In the genomic region with DNA sequence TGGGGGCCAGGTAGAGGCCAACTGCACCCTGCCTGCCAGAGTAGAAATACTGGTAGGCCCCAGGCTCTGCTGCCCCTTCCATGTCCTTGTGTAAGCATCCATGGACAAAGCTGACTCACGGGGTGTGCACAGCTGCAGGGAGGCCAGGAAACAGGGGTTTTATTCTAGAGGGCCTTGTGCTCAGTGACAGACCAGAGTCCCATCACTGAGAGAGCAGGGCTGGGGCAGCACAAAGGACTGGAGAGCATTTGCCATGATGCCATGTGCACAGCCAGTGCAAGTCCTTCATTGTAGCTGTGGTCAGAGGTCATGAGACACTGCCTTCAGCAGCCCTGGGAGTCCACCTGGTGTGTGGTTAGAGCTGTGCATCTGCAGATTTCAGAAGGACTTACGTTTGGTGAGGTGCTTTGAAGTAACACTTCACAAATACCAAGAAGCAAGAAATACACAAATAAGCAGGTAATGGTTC, we compare ENCODE assay signal across 10 cellular contexts. TPM values are rescaled to one million over a fixed set of nuclear protein-coding genes. Genes with fewer than 3 reads are reported as not detected.
DNase-seq lines count a peak whose midpoint lies in the region; ATAC-seq, FAIRE-seq and TF ChIP-seq lines count a peak whose summit lies in the region.
"Had no signal": no experiment of that assay in that cellular context is flagged by ENCODE, and none has a peak within 500 bp of the region (broad histone marks: within the 10 kb centered on the region; RNA-seq: fewer than 3 reads in every experiment).

No MANE protein-coding gene starts in this region.

- SMC1A ChIA-PET in GM12878 (lab: Charles Lee; ENCODE audit: uncharacterized antibody, unreplicated experiment): interaction anchor here (0.8 kb wide), 1 partner anchor 45 kb away, joined by 3 read pairs; no protein-coding TSS in a partner anchor

- CTCF ChIA-PET in GM12878 (lab: Yijun Ruan, JAX): interaction anchor here (1.3 to 2.5 kb wide), 2 partner anchors 89 to 91 kb away, joined by 3 to 13 read pairs; no protein-coding TSS in a partner anchor

- no peak for TF ChIP-seq POLR2A in GM12878 (IDR thresholded peaks at IDR 0.05; ENCODE audit: low read depth, low read length)
- TF ChIP-seq POLR2A in transverse colon (IDR thresholded peaks at IDR 0.05): no peak

- peaks cover 48% of the 10 kb centered on the region for H3K4me1 ChIP-seq in GM12878 (ENCODE audit: control insufficient read depth, insufficient read depth, low read length)
- H3K4me1 ChIP-seq in transverse colon: peaks cover 52 to 68% (median 61%) of the 10 kb centered on the region in 4 donors

- DNase-seq in Right ventricle myocardium superior: peak; percentile 31
- DNase-seq in Right ventricle myocardium inferior (ENCODE audit: missing footprints): no peak
- DNase-seq in GM12878 (ENCODE audit: low read depth, low spot score): no peak
- no peak for DNase-seq in left lobe of liver (ENCODE audit: low spot score)
- DNase-seq in transverse colon: peak; percentile 16
- DNase-seq in NCI-H187 treated with DMSO at 0.1 percent for 48 hours (lab: John Stamatoyannopoulos, UW): no peak
- no peak for DNase-seq in stimulated activated naive CD4-positive, alpha-beta T cell (lab: John Stamatoyannopoulos, UW)
- DNase-seq: NCI-H1694; stimulated activated CD4-positive, alpha-beta T cell treated with anti-CD3 and anti-CD28 coated beads, Interleukin-1b, Interleukin-23, amount 100 ng/mL, for 48 hours had no signal

- WGBS in GM12878 (ENCODE audit: insufficient coverage, insufficient replicate concordance, low lambda C conversion rate, missing lambda C conversion rate): 15% methylated on average over 2 of the region's 2 CpGs
- WGBS in transverse colon (ENCODE audit: low coverage in 1 of 2), 2 donors: 18% methylated on average over 2 of the region's 2 CpGs; no CpG with 5 or more reads in 1 of the 2 donors

- peak overlapping the region; percentile 77; the same call in 1 of the 2 replicates for H3K4me2 ChIP-seq in GM12878 (ENCODE audit: control insufficient read depth, insufficient read depth)

- intact Hi-C loops in Right ventricle myocardium superior (cut with DNase I) (no loop called here), Right ventricle myocardium inferior (cut with DNase I) (no loop called here), GM12878 (cut with micrococcal nuclease; ENCODE audit: unreplicated experiment) (no loop called here), transverse colon (cut with DNase I; ENCODE audit: low total_unique reads) (no loop called here)

- no peak for FAIRE-seq in GM12878 (lab: Jason Lieb, UNC)

- RAD21 ChIA-PET in GM12878 (lab: Charles Lee; ENCODE audit: unreplicated experiment): interaction anchor here (1.4 kb wide), 1 partner anchor 11 kb away, joined by 3 read pairs; no protein-coding TSS in a partner anchor

- H3K4me3 ChIP-seq in GM12878 (no peak overlapping the region), transverse colon (no peak overlapping the region)

- POLR2A ChIA-PET in GM12878 (lab: Charles Lee): no interaction called here

- no peak overlapping the region for H2AFZ ChIP-seq in GM12878 (ENCODE audit: control insufficient read depth, low read depth, low read length)

- H3K27me3 ChIP-seq in GM12878 (replicated peaks in 1 of 2; ENCODE audit: control insufficient read depth in 2 of 2, insufficient read depth in 2 of 2, low read length in 1 of 2): no peaks in the 10 kb centered on the region
- no peaks in the 10 kb centered on the region for H3K27me3 ChIP-seq in transverse colon

- no peak for TF ChIP-seq EP300 in GM12878 (IDR thresholded peaks at IDR 0.05; ENCODE audit: borderline replicate concordance in 1 of 2, control insufficient read depth in 1 of 2, low read depth in 2 of 2, low read length in 2 of 2)
- no peak for TF ChIP-seq EP300 in transverse colon (IDR thresholded peaks at IDR 0.05; ENCODE audit: low read depth)

- TF ChIP-seq CTCF in GM12878 (IDR thresholded peaks at IDR 0.05 in 2 of 3, conservative IDR thresholded peaks at IDR 0.05 in 1 of 3; ENCODE audit: control insufficient read depth in 2 of 3, extremely low read depth in 1 of 3, insufficient read depth in 1 of 3, low read depth in 3 of 3, low read length in 3 of 3) (0 out of 6 replicates have a peak, but pooled peaks of 1 of the 3 experiments have one; percentile 4), transverse colon (IDR thresholded peaks at IDR 0.05) (no peak)

- in situ Hi-C loops in GM12878 (cut with MboI) (no loop called here), transverse colon (cut with MboI; ENCODE audit: low pct_ligation_motif_present in 1 of 4, low pct_unique_long_range_greater_than_20kb in 1 of 4, low sequenced_read_pairs in 3 of 4) (no loop called here)

- H3K9ac ChIP-seq in GM12878 (ENCODE audit: control insufficient read depth, insufficient read depth, low read length): no peak overlapping the region

- peaks cover 100% of the 10 kb centered on the region for H3K79me2 ChIP-seq in GM12878 (ENCODE audit: control insufficient read depth, insufficient read depth, low read length)

- peaks cover 16 to 26% of the 10 kb centered on the region in 2 experiments; a peak in 3 of 4 replicates for H3K36me3 ChIP-seq in GM12878 (ENCODE audit: control insufficient read depth in 2 of 2, insufficient read depth in 2 of 2, low read length in 1 of 2)
- no peaks in the 10 kb centered on the region for H3K36me3 ChIP-seq in transverse colon

- 0 out of 2 replicates have a peak, but pooled peaks have one; percentile 2 for TF ChIP-seq RAD21 in GM12878 (IDR thresholded peaks at IDR 0.05; ENCODE audit: insufficient read depth, low read depth, low read length)

- ATAC-seq in Right ventricle myocardium superior (ENCODE audit: poor library complexity): no peak
- ATAC-seq in Right ventricle myocardium inferior: no peak
- peak; percentile 28 for ATAC-seq in GM12878
- ATAC-seq in left lobe of liver: peak; percentile 35
- ATAC-seq in GM21367 (IDR thresholded peaks at IDR 0.05; ENCODE audit: unreplicated experiment): no peak

- H3K9me3 ChIP-seq in GM12878 (replicated peaks; ENCODE audit: control insufficient read depth, insufficient read depth, low read length) (peaks cover 26% of the 10 kb centered on the region; the same call in 2 of the 3 replicates), transverse colon (peaks cover 0 to 6% of the 10 kb centered on the region in 2 donors)

- BruUV-seq in GM12878 (replicated peaks; lab: Mats Ljungman, UMichigan): no TSS peak

- H3K27ac ChIP-seq in GM12878 (ENCODE audit: control insufficient read depth, insufficient read depth) (no peak overlapping the region), transverse colon (no peak overlapping the region)

- H4K20me1 ChIP-seq in GM12878 (ENCODE audit: control insufficient read depth, insufficient read depth): peaks cover 71% of the 10 kb centered on the region

RNA-seq across cellular contexts. Expression of gene ARF1, which starts 8.1 kb away (rescaled TPM):
- total RNA-seq in Right ventricle myocardium superior (251 TPM), Right ventricle myocardium inferior (281 TPM), GM12878 (2014; rRNA removed) (226 and 267 TPM in 2 replicates), GM12878 (2014; rRNA removed; fragmentation: Illumina TruSeq; extraction: Trizol) (113 and 131 TPM in 2 replicates), GM12878 (2021) (296 and 300 TPM in 2 replicates), left lobe of liver (172 TPM), transverse colon (100 to 1,000 TPM; 303 to 452 (median 375) TPM)
- 46.2 and 52.9 TPM in 2 replicates for total RNA-seq in GM12878 (2013; cell fraction: nucleolus; rRNA removed)
- 141 TPM for polyA plus RNA-seq in GM12878 (2011; ENCODE audit: low read depth)
- polyA plus RNA-seq in GM12878 (2011; rRNA removed) (178 and 316 TPM in 2 replicates), GM12878 (2014; fragmentation: Illumina TruSeq; extraction: Trizol) (97.0 and 247 TPM in 2 replicates), GM12878 (2014; fragmentation: Nextera tagmentation; extraction: Ambion mirVana) (10 to 100 TPM; 48.4 to 97.3 TPM), GM12878 (2014; rRNA removed) (352 and 369 TPM in 2 replicates), GM12878 (2016; fragmentation: Nextera tagmentation; extraction: Ambion mirVana) (100 to 1,000 TPM; 481 to 508 TPM)
- 534 and 696 TPM in 2 replicates for polyA plus RNA-seq in GM12878 (2011; cell fraction: cytosol; rRNA removed)
- polyA plus RNA-seq in GM12878 (2011; cell fraction: nucleus; rRNA removed): 285 and 308 TPM in 2 replicates
- polyA plus RNA-seq in GM12878 (2012): 283 and 294 TPM in 2 replicates
- polyA minus RNA-seq in GM12878 (2011; rRNA and poly(A)+ RNA removed): 403 and 507 TPM in 2 replicates
- 202 and 205 TPM in 2 replicates for polyA minus RNA-seq in GM12878 (2011; cell fraction: cytosol; rRNA and poly(A)+ RNA removed)
- polyA minus RNA-seq in GM12878 (2011; cell fraction: nucleus; rRNA and poly(A)+ RNA removed): 64.4 and 99.1 TPM in 2 replicates

RNA-seq across cellular contexts. Expression of gene C1orf35, which starts 12.5 kb away (rescaled TPM):
- total RNA-seq in Right ventricle myocardium superior (7.3 TPM), Right ventricle myocardium inferior (6.0 TPM), GM12878 (2014; rRNA removed) (14.0 and 14.6 TPM in 2 replicates), GM12878 (2014; rRNA removed; fragmentation: Illumina TruSeq; extraction: Trizol) (5.9 and 6.7 TPM in 2 replicates), GM12878 (2021) (20.8 and 21.5 TPM in 2 replicates), left lobe of liver (6.9 TPM), transverse colon (10 to 100 TPM; 11.6 to 17.1 (median 15.7) TPM)
- 5.5 and 6.0 TPM in 2 replicates for total RNA-seq in GM12878 (2013; cell fraction: nucleolus; rRNA removed)
- polyA plus RNA-seq in GM12878 (2011; ENCODE audit: low read depth): 5.1 TPM
- polyA plus RNA-seq in GM12878 (2011; rRNA removed) (3.1 and 6.6 TPM in 2 replicates), GM12878 (2014; fragmentation: Illumina TruSeq; extraction: Trizol) (1.6 and 5.5 TPM in 2 replicates), GM12878 (2014; fragmentation: Nextera tagmentation; extraction: Ambion mirVana) (1 to 10 TPM; 2.5 to 4.8 TPM), GM12878 (2014; rRNA removed) (18.8 and 19.5 TPM in 2 replicates), GM12878 (2016; fragmentation: Nextera tagmentation; extraction: Ambion mirVana) (10 to 100 TPM; 26.7 to 27.0 TPM)
- polyA plus RNA-seq in GM12878 (2011; cell fraction: cytosol; rRNA removed): 10.1 and 14.3 TPM in 2 replicates
- 23.8 and 28.1 TPM in 2 replicates for polyA plus RNA-seq in GM12878 (2011; cell fraction: nucleus; rRNA removed)
- polyA plus RNA-seq in GM12878 (2012): 13.2 and 16.0 TPM in 2 replicates
- 1.2 and 2.7 TPM in 2 replicates for polyA minus RNA-seq in GM12878 (2011; rRNA and poly(A)+ RNA removed)
- 1.8 and 2.7 TPM in 2 replicates for polyA minus RNA-seq in GM12878 (2011; cell fraction: cytosol; rRNA and poly(A)+ RNA removed)
- polyA minus RNA-seq in GM12878 (2011; cell fraction: nucleus; rRNA and poly(A)+ RNA removed): 3.5 and 4.8 TPM in 2 replicates

RNA-seq across cellular contexts. Expression of gene MRPL55, which starts 18.5 kb away (rescaled TPM):
- total RNA-seq in Right ventricle myocardium superior (65.6 TPM), Right ventricle myocardium inferior (57.0 TPM), GM12878 (2014; rRNA removed) (81.9 and 93.4 TPM in 2 replicates), GM12878 (2014; rRNA removed; fragmentation: Illumina TruSeq; extraction: Trizol) (25.5 and 35.1 TPM in 2 replicates), GM12878 (2021) (47.6 and 54.9 TPM in 2 replicates), left lobe of liver (38.0 TPM), transverse colon (10 to 100 TPM; 47.1 to 95.5 (median 77.1) TPM)
- total RNA-seq in GM12878 (2013; cell fraction: nucleolus; rRNA removed): 43.8 and 45.7 TPM in 2 replicates
- 30.7 TPM for polyA plus RNA-seq in GM12878 (2011; ENCODE audit: low read depth)
- polyA plus RNA-seq in GM12878 (2011; rRNA removed) (17.0 and 39.3 TPM in 2 replicates), GM12878 (2014; fragmentation: Illumina TruSeq; extraction: Trizol) (8.8 and 42.1 TPM in 2 replicates), GM12878 (2014; fragmentation: Nextera tagmentation; extraction: Ambion mirVana) (10 to 100 TPM; 15.1 to 56.7 TPM), GM12878 (2014; rRNA removed) (91.0 and 96.3 TPM in 2 replicates), GM12878 (2016; fragmentation: Nextera tagmentation; extraction: Ambion mirVana) (100 to 1,000 TPM; 129 to 143 TPM)
- 66.7 and 115 TPM in 2 replicates for polyA plus RNA-seq in GM12878 (2011; cell fraction: cytosol; rRNA removed)
- polyA plus RNA-seq in GM12878 (2011; cell fraction: nucleus; rRNA removed): 172 and 194 TPM in 2 replicates
- 45.5 and 64.1 TPM in 2 replicates for polyA plus RNA-seq in GM12878 (2012)
- polyA minus RNA-seq in GM12878 (2011; rRNA and poly(A)+ RNA removed): 24.7 and 44.2 TPM in 2 replicates
- 16.6 and 20.5 TPM in 2 replicates for polyA minus RNA-seq in GM12878 (2011; cell fraction: cytosol; rRNA and poly(A)+ RNA removed)
- polyA minus RNA-seq in GM12878 (2011; cell fraction: nucleus; rRNA and poly(A)+ RNA removed): 31.3 and 40.2 TPM in 2 replicates

RNA-seq across cellular contexts. Expression of gene GUK1, which starts 49.4 kb away (rescaled TPM):
- total RNA-seq in Right ventricle myocardium superior (143 TPM), Right ventricle myocardium inferior (162 TPM), GM12878 (2014; rRNA removed) (214 and 235 TPM in 2 replicates), GM12878 (2014; rRNA removed; fragmentation: Illumina TruSeq; extraction: Trizol) (82.0 and 98.3 TPM in 2 replicates), GM12878 (2021) (183 and 195 TPM in 2 replicates), left lobe of liver (128 TPM), transverse colon (100 to 1,000 TPM; 183 to 573 (median 382) TPM)
- 142 and 146 TPM in 2 replicates for total RNA-seq in GM12878 (2013; cell fraction: nucleolus; rRNA removed)
- polyA plus RNA-seq in GM12878 (2011; ENCODE audit: low read depth): 101 TPM
- polyA plus RNA-seq in GM12878 (2011; rRNA removed) (107 and 224 TPM in 2 replicates), GM12878 (2014; fragmentation: Illumina TruSeq; extraction: Trizol) (4.2 and 28.9 TPM in 2 replicates), GM12878 (2014; fragmentation: Nextera tagmentation; extraction: Ambion mirVana) (10 to 100 TPM in 1 of 2 experiments, 1 to 10 TPM in 1; 6.3 to 39.2 TPM), GM12878 (2014; rRNA removed) (227 and 264 TPM in 2 replicates), GM12878 (2016; fragmentation: Nextera tagmentation; extraction: Ambion mirVana) (100 to 1,000 TPM; 349 to 357 TPM)
- polyA plus RNA-seq in GM12878 (2011; cell fraction: cytosol; rRNA removed): 381 and 606 TPM in 2 replicates
- 634 and 756 TPM in 2 replicates for polyA plus RNA-seq in GM12878 (2011; cell fraction: nucleus; rRNA removed)
- polyA plus RNA-seq in GM12878 (2012): 190 and 243 TPM in 2 replicates
- polyA minus RNA-seq in GM12878 (2011; rRNA and poly(A)+ RNA removed): 103 and 217 TPM in 2 replicates
- 59.5 and 69.8 TPM in 2 replicates for polyA minus RNA-seq in GM12878 (2011; cell fraction: cytosol; rRNA and poly(A)+ RNA removed)
- 116 and 141 TPM in 2 replicates for polyA minus RNA-seq in GM12878 (2011; cell fraction: nucleus; rRNA and poly(A)+ RNA removed)

RNA-seq across cellular contexts. Expression of gene GJC2, which starts 59.1 kb away (rescaled TPM):
- total RNA-seq in Right ventricle myocardium superior (1.6 TPM), Right ventricle myocardium inferior (1.6 TPM), GM12878 (2014; rRNA removed) (0.06 and 0.11 TPM in 2 replicates), GM12878 (2014; rRNA removed; fragmentation: Illumina TruSeq; extraction: Trizol) (0.09 TPM in 2 replicates), GM12878 (2021) (0.44 TPM in 1 of 2 replicates, not detected in the other), left lobe of liver (0.50 TPM), transverse colon (1 to 10 TPM in 2 of 4 donors, under 1 TPM in 2; 0.20 to 7.1 (median 1.4) TPM)
- total RNA-seq in GM12878 (2013; cell fraction: nucleolus; rRNA removed): 0.27 and 0.65 TPM in 2 replicates
- polyA plus RNA-seq in GM12878 (2011; ENCODE audit: low read depth): not detected
- polyA plus RNA-seq in GM12878 (2011; rRNA removed) (0.03 and 0.04 TPM in 2 replicates), GM12878 (2014; fragmentation: Illumina TruSeq; extraction: Trizol) (0.04 TPM in 1 of 2 replicates, not detected in the other), GM12878 (2014; fragmentation: Nextera tagmentation; extraction: Ambion mirVana) (not detected), GM12878 (2014; rRNA removed) (0.26 and 0.32 TPM in 2 replicates), GM12878 (2016; fragmentation: Nextera tagmentation; extraction: Ambion mirVana) (not detected)
- 0.06 and 0.07 TPM in 2 replicates for polyA plus RNA-seq in GM12878 (2011; cell fraction: cytosol; rRNA removed)
- polyA plus RNA-seq in GM12878 (2011; cell fraction: nucleus; rRNA removed): 0.24 and 0.51 TPM in 2 replicates
- 0.15 and 0.22 TPM in 2 replicates for polyA plus RNA-seq in GM12878 (2012)
- 0.21 TPM in 1 of 2 replicates, not detected in the other for polyA minus RNA-seq in GM12878 (2011; rRNA and poly(A)+ RNA removed)
- not detected in 2 replicates for polyA minus RNA-seq in GM12878 (2011; cell fraction: cytosol; rRNA and poly(A)+ RNA removed)
- polyA minus RNA-seq in GM12878 (2011; cell fraction: nucleus; rRNA and poly(A)+ RNA removed): 0.24 and 0.96 TPM in 2 replicates

Comparison
In these comparisons a context has a peak if more than half of its experiments do, and no peak if none do; other contexts are left out.
1. DNase-seq: peak in Right ventricle myocardium superior (single experiment) and transverse colon (single experiment); none in Right ventricle myocardium inferior (single experiment), GM12878 (single experiment), left lobe of liver (single experiment), NCI-H187 treated with DMSO at 0.1 percent for 48 hours (single experiment) and stimulated activated naive CD4-positive, alpha-beta T cell (0 of 6).
2. ATAC-seq: peak in GM12878 (single experiment) and left lobe of liver (single experiment); none in Right ventricle myocardium superior (single experiment), Right ventricle myocardium inferior (single experiment) and GM21367 (single experiment).